ENCODE assay signal across 1 cellular context in the genomic region with DNA sequence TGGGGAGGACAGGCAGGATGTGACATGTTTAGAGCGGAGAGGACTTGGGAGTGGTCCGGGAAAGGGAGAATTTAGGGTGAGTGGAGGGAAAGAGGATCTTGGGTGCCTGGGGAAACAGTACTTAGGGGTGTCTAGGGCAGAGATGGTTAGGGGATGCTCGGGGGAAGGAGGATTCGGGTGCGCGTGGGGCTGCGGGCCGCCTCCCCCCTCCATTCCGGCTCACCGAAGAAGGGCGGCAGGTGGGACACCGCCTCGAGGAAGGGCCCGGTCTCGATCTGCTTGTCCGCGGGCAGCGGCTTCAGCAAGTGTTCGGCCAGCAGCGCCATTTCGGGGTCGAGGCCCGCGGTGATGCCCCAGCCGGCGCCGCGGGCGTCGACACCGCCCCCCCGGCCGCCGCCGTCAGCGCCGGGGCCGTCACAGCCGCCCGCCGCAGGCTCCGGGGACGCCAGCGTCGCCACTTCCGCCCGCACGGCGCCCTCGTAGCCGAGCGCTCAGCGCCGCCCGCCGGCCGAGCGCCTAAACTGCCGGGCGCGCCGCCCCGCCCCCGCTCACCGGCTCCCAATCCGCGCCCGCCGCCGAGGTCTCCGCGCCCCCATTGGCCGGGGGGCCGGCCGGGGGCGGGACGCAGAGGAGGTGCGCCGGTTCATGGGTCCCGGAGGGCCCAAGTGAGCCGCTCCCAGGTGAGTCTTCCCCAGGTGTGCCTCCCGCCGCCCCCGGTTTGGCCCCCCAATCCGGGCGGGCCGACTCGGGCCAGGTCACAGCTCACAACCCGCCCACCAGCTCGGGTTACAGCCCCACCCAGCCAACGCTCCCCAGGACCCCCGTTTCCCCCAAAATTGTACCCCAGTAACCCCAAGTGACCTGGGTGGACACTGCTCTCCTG.
TF ChIP-seq lines count a peak whose summit lies in the region.

Gene GLTP (minus strand): TSS at position 493 of the 883 bp plus-strand sequence. CDS start 167 bp downstream, at position 326.

TF ChIP-seq in HepG2, 621 proteins besides CTCF, POLR2A, EP300 and RAD21 (continued from another document and continues in another):
- TF ChIP-seq ARID4A (CRISPR knock-in tag; IDR thresholded peaks at IDR 0.05; ENCODE audit: borderline replicate concordance): peak; percentile 29; the same call in 1 of the 2 replicates
- TF ChIP-seq SMAD1 (CRISPR knock-in tag; IDR thresholded peaks at IDR 0.05; ENCODE audit: borderline replicate concordance, low read depth): no peak
- 0 out of 2 replicates have a peak, but pooled peaks have one; percentile 60 for TF ChIP-seq CCDC6 (CRISPR knock-in tag; IDR thresholded peaks at IDR 0.05)
- no peak for TF ChIP-seq TBP (CRISPR knock-in tag; IDR thresholded peaks at IDR 0.05)
- TF ChIP-seq NAIF1 (CRISPR knock-in tag; IDR thresholded peaks at IDR 0.05; ENCODE audit: borderline replicate concordance): no peak
- 0 out of 2 replicates have a peak, but pooled peaks have one; percentile 18 for TF ChIP-seq ZNF761 (CRISPR knock-in tag; conservative IDR thresholded peaks at IDR 0.05)
- no peak for TF ChIP-seq CEBPZ (IDR thresholded peaks at IDR 0.05; ENCODE audit: low read length)
- no peak for TF ChIP-seq ZNF790 (CRISPR knock-in tag; IDR thresholded peaks at IDR 0.05; ENCODE audit: borderline replicate concordance)
- TF ChIP-seq MEIS1 (CRISPR knock-in tag; IDR thresholded peaks at IDR 0.05; ENCODE audit: borderline replicate concordance): 0 out of 2 replicates have a peak, but pooled peaks have one; percentile 34
- 0 out of 2 replicates have a peak, but pooled peaks have one; percentile 13 for TF ChIP-seq ZNF205 (CRISPR knock-in tag; IDR thresholded peaks at IDR 0.05)
- TF ChIP-seq ZNF484 (CRISPR knock-in tag; IDR thresholded peaks at IDR 0.05; ENCODE audit: borderline replicate concordance, low read depth): no peak
- TF ChIP-seq, protein P1, sequence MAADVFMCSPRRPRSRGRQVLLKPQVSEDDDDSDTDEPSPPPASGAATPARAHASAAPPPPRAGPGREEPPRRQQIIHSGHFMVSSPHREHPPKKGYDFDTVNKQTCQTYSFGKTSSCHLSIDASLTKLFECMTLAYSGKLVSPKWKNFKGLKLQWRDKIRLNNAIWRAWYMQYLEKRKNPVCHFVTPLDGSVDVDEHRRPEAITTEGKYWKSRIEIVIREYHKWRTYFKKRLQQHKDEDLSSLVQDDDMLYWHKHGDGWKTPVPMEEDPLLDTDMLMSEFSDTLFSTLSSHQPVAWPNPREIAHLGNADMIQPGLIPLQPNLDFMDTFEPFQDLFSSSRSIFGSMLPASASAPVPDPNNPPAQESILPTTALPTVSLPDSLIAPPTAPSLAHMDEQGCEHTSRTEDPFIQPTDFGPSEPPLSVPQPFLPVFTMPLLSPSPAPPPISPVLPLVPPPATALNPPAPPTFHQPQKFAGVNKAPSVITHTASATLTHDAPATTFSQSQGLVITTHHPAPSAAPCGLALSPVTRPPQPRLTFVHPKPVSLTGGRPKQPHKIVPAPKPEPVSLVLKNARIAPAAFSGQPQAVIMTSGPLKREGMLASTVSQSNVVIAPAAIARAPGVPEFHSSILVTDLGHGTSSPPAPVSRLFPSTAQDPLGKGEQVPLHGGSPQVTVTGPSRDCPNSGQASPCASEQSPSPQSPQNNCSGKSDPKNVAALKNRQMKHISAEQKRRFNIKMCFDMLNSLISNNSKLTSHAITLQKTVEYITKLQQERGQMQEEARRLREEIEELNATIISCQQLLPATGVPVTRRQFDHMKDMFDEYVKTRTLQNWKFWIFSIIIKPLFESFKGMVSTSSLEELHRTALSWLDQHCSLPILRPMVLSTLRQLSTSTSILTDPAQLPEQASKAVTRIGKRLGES (CRISPR knock-in tag; IDR thresholded peaks at IDR 0.05; ENCODE audit: borderline replicate concordance): no peak
- TF ChIP-seq ATF3 (CRISPR knock-in tag; IDR thresholded peaks at IDR 0.05): no peak
- TF ChIP-seq, protein P2, sequence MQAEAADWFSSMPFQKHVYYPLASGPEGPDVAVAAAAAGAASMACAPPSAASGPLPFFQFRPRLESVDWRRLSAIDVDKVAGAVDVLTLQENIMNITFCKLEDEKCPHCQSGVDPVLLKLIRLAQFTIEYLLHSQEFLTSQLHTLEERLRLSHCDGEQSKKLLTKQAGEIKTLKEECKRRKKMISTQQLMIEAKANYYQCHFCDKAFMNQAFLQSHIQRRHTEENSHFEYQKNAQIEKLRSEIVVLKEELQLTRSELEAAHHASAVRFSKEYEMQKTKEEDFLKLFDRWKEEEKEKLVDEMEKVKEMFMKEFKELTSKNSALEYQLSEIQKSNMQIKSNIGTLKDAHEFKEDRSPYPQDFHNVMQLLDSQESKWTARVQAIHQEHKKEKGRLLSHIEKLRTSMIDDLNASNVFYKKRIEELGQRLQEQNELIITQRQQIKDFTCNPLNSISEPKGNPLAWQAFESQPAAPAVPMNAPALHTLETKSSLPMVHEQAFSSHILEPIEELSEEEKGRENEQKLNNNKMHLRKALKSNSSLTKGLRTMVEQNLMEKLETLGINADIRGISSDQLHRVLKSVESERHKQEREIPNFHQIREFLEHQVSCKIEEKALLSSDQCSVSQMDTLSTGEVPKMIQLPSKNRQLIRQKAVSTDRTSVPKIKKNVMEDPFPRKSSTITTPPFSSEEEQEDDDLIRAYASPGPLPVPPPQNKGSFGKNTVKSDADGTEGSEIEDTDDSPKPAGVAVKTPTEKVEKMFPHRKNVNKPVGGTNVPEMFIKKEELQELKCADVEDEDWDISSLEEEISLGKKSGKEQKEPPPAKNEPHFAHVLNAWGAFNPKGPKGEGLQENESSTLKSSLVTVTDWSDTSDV (CRISPR knock-in tag; IDR thresholded peaks at IDR 0.05): no peak
- no peak for TF ChIP-seq HDAC6 (IDR thresholded peaks at IDR 0.05; ENCODE audit: low read depth, low read length)
- TF ChIP-seq ARNT2 (CRISPR knock-in tag; IDR thresholded peaks at IDR 0.05; ENCODE audit: low read depth): 0 out of 2 replicates have a peak, but pooled peaks have one; percentile 44
- TF ChIP-seq GABPB1 (CRISPR knock-in tag; IDR thresholded peaks at IDR 0.05): peak; percentile 80
- TF ChIP-seq SP2 (CRISPR knock-in tag; IDR thresholded peaks at IDR 0.05): peak; percentile 82
- TF ChIP-seq SMYD3 (CRISPR knock-in tag; IDR thresholded peaks at IDR 0.05): no peak
- TF ChIP-seq ZHX2 (IDR thresholded peaks at IDR 0.05; ENCODE audit: low read depth): peak; percentile 52; the same call in 1 of the 2 replicates
- no peak for TF ChIP-seq ZHX2 (CRISPR knock-in tag; IDR thresholded peaks at IDR 0.05; ENCODE audit: borderline replicate concordance)
- peak; percentile 63; the same call in 1 of the 2 replicates for TF ChIP-seq MAX (IDR thresholded peaks at IDR 0.05)
- TF ChIP-seq, protein P3, sequence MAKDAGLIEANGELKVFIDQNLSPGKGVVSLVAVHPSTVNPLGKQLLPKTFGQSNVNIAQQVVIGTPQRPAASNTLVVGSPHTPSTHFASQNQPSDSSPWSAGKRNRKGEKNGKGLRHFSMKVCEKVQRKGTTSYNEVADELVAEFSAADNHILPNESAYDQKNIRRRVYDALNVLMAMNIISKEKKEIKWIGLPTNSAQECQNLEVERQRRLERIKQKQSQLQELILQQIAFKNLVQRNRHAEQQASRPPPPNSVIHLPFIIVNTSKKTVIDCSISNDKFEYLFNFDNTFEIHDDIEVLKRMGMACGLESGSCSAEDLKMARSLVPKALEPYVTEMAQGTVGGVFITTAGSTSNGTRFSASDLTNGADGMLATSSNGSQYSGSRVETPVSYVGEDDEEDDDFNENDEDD (CRISPR knock-in tag; IDR thresholded peaks at IDR 0.05; ENCODE audit: borderline replicate concordance): peak; percentile 44; the same call in 1 of the 2 replicates
- peak; percentile 31 for TF ChIP-seq XRCC5 (optimal IDR thresholded peaks at IDR 0.05; ENCODE audit: low read length)
- TF ChIP-seq ELF3 (CRISPR knock-in tag; IDR thresholded peaks at IDR 0.05): peak; percentile 44; the same call in 1 of the 2 replicates
- peak; percentile 63 for TF ChIP-seq GABPA (IDR thresholded peaks at IDR 0.05; ENCODE audit: low read depth, low read length)
- TF ChIP-seq GABPA (CRISPR knock-in tag; IDR thresholded peaks at IDR 0.05; ENCODE audit: low read depth): no peak
- peak; percentile 49; the same call in 1 of the 2 replicates for TF ChIP-seq CREB1 (IDR thresholded peaks at IDR 0.05)
- TF ChIP-seq CREB1 (CRISPR knock-in tag; IDR thresholded peaks at IDR 0.05): no peak
